ENCODE assay signal across 8 cellular contexts in genomic region chr21:43866233-43866632, GRCh38. TPM values are rescaled to one million over a fixed set of nuclear protein-coding genes. Genes with fewer than 3 reads are reported as not detected.
DNase-seq lines count a peak whose midpoint lies in the region; ATAC-seq and TF ChIP-seq lines count a peak whose summit lies in the region.

No MANE protein-coding gene starts in this region.

- H3K36me3 ChIP-seq in esophagus squamous epithelium: peaks cover 0 to 7% (median 0%) of the 10 kb centered on the region in 3 donors

- peak; percentile 13 for DNase-seq in DMS 273 treated with DMSO at 0.1 percent for 48 hours (lab: John Stamatoyannopoulos, UW)
- peak; percentile 36 for DNase-seq in LHCN-M2 (ENCODE audit: low read depth)
- DNase-seq in activated CD8-positive, alpha-beta memory T cell treated with anti-CD3 and anti-CD28 coated beads for 24 hours: peak; percentile 78
- no peak for DNase-seq in esophagus squamous epithelium (lab: John Stamatoyannopoulos, UW)
- peak in 5 of 10 donors; percentile 21 to 36 (median 26) for DNase-seq in naive thymus-derived CD8-positive, alpha-beta T cell
- no peak for DNase-seq in NCI-H1105 treated with DMSO at 0.1 percent for 48 hours (lab: John Stamatoyannopoulos, UW)

- H3K4me1 ChIP-seq in esophagus squamous epithelium: peaks cover 20 to 59% (median 26%) of the 10 kb centered on the region in 3 donors

- no peaks in the 10 kb centered on the region for H3K9me3 ChIP-seq in esophagus squamous epithelium

- POLR2A ChIA-PET in naive thymus-derived CD8-positive, alpha-beta T cell (lab: Charles Lee): interaction anchor here (0.6 to 2.4 kb wide), 11 partner anchors 18 to 1410 kb away, joined by 3 to 13 read pairs (median 4); no protein-coding TSS in a partner anchor

- H3K9me3 Mint-ChIP-seq in naive thymus-derived CD8-positive, alpha-beta T cell: no peaks in the 10 kb centered on the region

- intact Hi-C loops in esophagus squamous epithelium (cut with DNase I): loop anchor here (10.0 kb wide), 1 partner anchor 69 kb away; no protein-coding TSS in a partner anchor

- peak overlapping the region; percentile 76 to 99 (median 92) for H3K27ac ChIP-seq in esophagus squamous epithelium
- peak overlapping the region; percentile 27 for H3K27ac ChIP-seq in temporal lobe (ENCODE audit: low read depth, low read length)

- peaks cover 26 to 49% (median 47%) of the 10 kb centered on the region in 4 donors for H3K4me1 Mint-ChIP-seq in naive thymus-derived CD8-positive, alpha-beta T cell

- H3K27ac Mint-ChIP-seq in naive thymus-derived CD8-positive, alpha-beta T cell: peak overlapping the region; percentile 79 to 94 (median 90)

- no peaks in the 10 kb centered on the region for H3K27me3 Mint-ChIP-seq in naive thymus-derived CD8-positive, alpha-beta T cell

- no peaks in the 10 kb centered on the region for H3K27me3 ChIP-seq in esophagus squamous epithelium

- 1 to 2% methylated on average over 13 to 15 of the region's 16 CpGs for WGBS in esophagus squamous epithelium, 2 donors

- TF ChIP-seq CTCF in esophagus squamous epithelium (IDR thresholded peaks at IDR 0.05): no peak

- TF ChIP-seq POLR2A in esophagus squamous epithelium (IDR thresholded peaks at IDR 0.05): no peak

- ATAC-seq in naive thymus-derived CD8-positive, alpha-beta T cell: peak; percentile 30
- no peak for ATAC-seq in GM21528 (IDR thresholded peaks at IDR 0.05; ENCODE audit: low FRiP score, unreplicated experiment)

- peaks cover 0 to 21% (median 3%) of the 10 kb centered on the region in 3 donors for H3K36me3 Mint-ChIP-seq in naive thymus-derived CD8-positive, alpha-beta T cell

- peak overlapping the region; percentile 68 to 98 (median 96) for H3K4me3 ChIP-seq in esophagus squamous epithelium

- peak overlapping the region; percentile 77 to 91 (median 84) for H3K4me3 Mint-ChIP-seq in naive thymus-derived CD8-positive, alpha-beta T cell

RNA-seq across cellular contexts. Expression of gene AGPAT3, which starts 1.2 kb away (rescaled TPM):
- total RNA-seq in LHCN-M2 (2014; rRNA removed): 21.7 and 24.0 TPM in 2 replicates
- 22.2 TPM for polyA plus RNA-seq in LHCN-M2 (2012)
- 10 to 100 TPM; 31.7 to 35.7 (median 33.0) TPM for total RNA-seq in esophagus squamous epithelium
- total RNA-seq in naive thymus-derived CD8-positive, alpha-beta T cell: 10 to 100 TPM; 59.0 TPM
- polyA plus RNA-seq in naive thymus-derived CD8-positive, alpha-beta T cell: 10 to 100 TPM; 10.9 to 18.0 (median 13.2) TPM
- total RNA-seq in temporal lobe: 29.7 TPM

Comparison
In these comparisons a context has a peak if more than half of its experiments do, and no peak if none do; other contexts are left out.
1. DNase-seq: peak in DMS 273 treated with DMSO at 0.1 percent for 48 hours (single experiment), LHCN-M2 (single experiment) and activated CD8-positive, alpha-beta memory T cell treated with anti-CD3 and anti-CD28 coated beads for 24 hours (single experiment); none in esophagus squamous epithelium (single experiment) and NCI-H1105 treated with DMSO at 0.1 percent for 48 hours (single experiment).